8 cellular contexts compared by ENCODE assay signal in genomic region chr7:23468721-23469149, GRCh38. TPM values are rescaled to one million over a fixed set of nuclear protein-coding genes. Genes with fewer than 3 reads are reported as not detected.
DNase-seq lines count a peak whose midpoint lies in the region; ATAC-seq and TF ChIP-seq lines count a peak whose summit lies in the region.

No MANE protein-coding gene starts in this region.

- H3K36me3 ChIP-seq in CD8-positive, alpha-beta T cell (ENCODE audit: insufficient read depth, low read length): no peaks in the 10 kb centered on the region
- H3K36me3 ChIP-seq in transverse colon: no peaks in the 10 kb centered on the region

- no peak for TF ChIP-seq POLR2A in transverse colon (IDR thresholded peaks at IDR 0.05)

- H3K4me1 Mint-ChIP-seq in CD8-positive, alpha-beta T cell (ENCODE audit: low read depth): peaks cover 34% of the 10 kb centered on the region
- peaks cover 44% of the 10 kb centered on the region for H3K4me1 Mint-ChIP-seq in activated T-helper 1 cell treated with anti-CD3 and anti-CD28 coated beads, Interleukin-12 subunit alpha, Interleukin-12 subunit beta, Interleukin-2, Interleukin-4 antibody, amounts not matched to agents 30 ng/mL and 10 ng/mL and 1 ng/mL, durations not matched to agents 14 hours and 24 hours and 36 hours (ENCODE audit: low read depth)
- H3K4me1 Mint-ChIP-seq in immature natural killer cell: peaks cover 26 to 45% of the 10 kb centered on the region in 2 donors

- intact Hi-C loops in CD8-positive, alpha-beta T cell (cut with DNase I, micrococcal nuclease): no loop called here
- intact Hi-C loops in activated T-helper 1 cell treated with anti-CD3 and anti-CD28 coated beads, Interleukin-12 subunit alpha, Interleukin-12 subunit beta, Interleukin-2, Interleukin-4 antibody, amounts not matched to agents 30 ng/mL and 10 ng/mL and 1 ng/mL, durations not matched to agents 14 hours and 24 hours and 36 hours (cut with micrococcal nuclease): loop anchor here (1.0 kb wide), 1 partner anchor 195 kb away; no protein-coding TSS in a partner anchor
- intact Hi-C loops in transverse colon (cut with DNase I; ENCODE audit: low total_unique reads): no loop called here

- H3K9me3 Mint-ChIP-seq in CD8-positive, alpha-beta T cell: peaks cover 2% of the 10 kb centered on the region
- no peaks in the 10 kb centered on the region for H3K9me3 Mint-ChIP-seq in activated T-helper 1 cell treated with anti-CD3 and anti-CD28 coated beads, Interleukin-12 subunit alpha, Interleukin-12 subunit beta, Interleukin-2, Interleukin-4 antibody, amounts not matched to agents 30 ng/mL and 10 ng/mL and 1 ng/mL, durations not matched to agents 14 hours and 24 hours and 36 hours
- peaks cover 0 to 3% (median 0%) of the 10 kb centered on the region in 6 donors for H3K9me3 Mint-ChIP-seq in immature natural killer cell

- peak overlapping the region; percentile 65 for H3K4me3 Mint-ChIP-seq in CD8-positive, alpha-beta T cell
- H3K4me3 Mint-ChIP-seq in activated T-helper 1 cell treated with anti-CD3 and anti-CD28 coated beads, Interleukin-12 subunit alpha, Interleukin-12 subunit beta, Interleukin-2, Interleukin-4 antibody, amounts not matched to agents 30 ng/mL and 10 ng/mL and 1 ng/mL, durations not matched to agents 14 hours and 24 hours and 36 hours: peak overlapping the region; percentile 57
- peak overlapping the region in 3 of 5 donors; percentile 23 to 50 (median 43) for H3K4me3 Mint-ChIP-seq in immature natural killer cell

- 7% methylated on average over 3 of the region's 29 CpGs; no CpG with 5 or more reads in 1 of the 2 donors for WGBS in transverse colon (ENCODE audit: low coverage in 1 of 2), 2 donors

- peaks cover 72% of the 10 kb centered on the region for H3K27me3 Mint-ChIP-seq in CD8-positive, alpha-beta T cell (ENCODE audit: low read depth)
- H3K27me3 Mint-ChIP-seq in activated T-helper 1 cell treated with anti-CD3 and anti-CD28 coated beads, Interleukin-12 subunit alpha, Interleukin-12 subunit beta, Interleukin-2, Interleukin-4 antibody, amounts not matched to agents 30 ng/mL and 10 ng/mL and 1 ng/mL, durations not matched to agents 14 hours and 24 hours and 36 hours (ENCODE audit: insufficient read depth): peaks cover 67% of the 10 kb centered on the region
- peaks cover 50 to 62% (median 52%) of the 10 kb centered on the region in 3 donors for H3K27me3 Mint-ChIP-seq in immature natural killer cell (ENCODE audit: low read depth in 3 of 3)

- no peaks in the 10 kb centered on the region for H3K36me3 Mint-ChIP-seq in CD8-positive, alpha-beta T cell
- peaks cover 7% of the 10 kb centered on the region for H3K36me3 Mint-ChIP-seq in activated T-helper 1 cell treated with anti-CD3 and anti-CD28 coated beads, Interleukin-12 subunit alpha, Interleukin-12 subunit beta, Interleukin-2, Interleukin-4 antibody, amounts not matched to agents 30 ng/mL and 10 ng/mL and 1 ng/mL, durations not matched to agents 14 hours and 24 hours and 36 hours (ENCODE audit: low read depth)
- no peaks in the 10 kb centered on the region for H3K36me3 Mint-ChIP-seq in immature natural killer cell

- POLR2A ChIA-PET in CD8-positive, alpha-beta T cell (lab: Charles Lee): no interaction called here

- H3K27ac Mint-ChIP-seq in CD8-positive, alpha-beta T cell: no peak overlapping the region
- H3K27ac Mint-ChIP-seq in activated T-helper 1 cell treated with anti-CD3 and anti-CD28 coated beads, Interleukin-12 subunit alpha, Interleukin-12 subunit beta, Interleukin-2, Interleukin-4 antibody, amounts not matched to agents 30 ng/mL and 10 ng/mL and 1 ng/mL, durations not matched to agents 14 hours and 24 hours and 36 hours: no peak overlapping the region
- no peak overlapping the region for H3K27ac Mint-ChIP-seq in immature natural killer cell

- H3K27me3 ChIP-seq in CD8-positive, alpha-beta T cell (ENCODE audit: insufficient read depth, low read length): peaks cover 66% of the 10 kb centered on the region
- H3K27me3 ChIP-seq in transverse colon: peaks cover 100% of the 10 kb centered on the region

- in situ Hi-C loops in transverse colon (cut with MboI; ENCODE audit: low pct_ligation_motif_present in 1 of 4, low pct_unique_long_range_greater_than_20kb in 1 of 4, low sequenced_read_pairs in 3 of 4): no loop called here

- H3K4me1 ChIP-seq in CD8-positive, alpha-beta T cell (ENCODE audit: insufficient read depth, low read length): peaks cover 38% of the 10 kb centered on the region
- peaks cover 23 to 47% (median 43%) of the 10 kb centered on the region in 4 donors for H3K4me1 ChIP-seq in transverse colon

- DNase-seq in CD8-positive, alpha-beta T cell: peak in 2 of 7 experiments; percentile 16 to 51
- DNase-seq in HT-29 (ENCODE audit: low spot score): peak; percentile 31
- DNase-seq in activated T-helper 1 cell treated with anti-CD3 and anti-CD28 coated beads, Interleukin-12 subunit alpha, Interleukin-12 subunit beta, Interleukin-2, Interleukin-4 antibody, amounts not matched to agents 30 ng/mL and 10 ng/mL and 1 ng/mL, durations not matched to agents 14 hours and 24 hours and 36 hours (ENCODE audit: low spot score): no peak
- DNase-seq in immature natural killer cell: no peak
- peak; percentile 8 for DNase-seq in transverse colon
- no peak for DNase-seq in KG1 (lab: John Stamatoyannopoulos, UW)

- no peak overlapping the region for H3K27ac ChIP-seq in CD8-positive, alpha-beta T cell (ENCODE audit: low read depth, low read length)
- H3K27ac ChIP-seq in transverse colon: no peak overlapping the region

- no peak for TF ChIP-seq EP300 in transverse colon (IDR thresholded peaks at IDR 0.05; ENCODE audit: low read depth)

- H3K4me3 ChIP-seq in CD8-positive, alpha-beta T cell (ENCODE audit: low read depth, low read length): peak overlapping the region; percentile 39
- H3K4me3 ChIP-seq in transverse colon: peak overlapping the region in 3 of 4 donors; percentile 3 to 44 (median 28)

- no peaks in the 10 kb centered on the region for H3K9me3 ChIP-seq in CD8-positive, alpha-beta T cell (ENCODE audit: low read length)
- no peaks in the 10 kb centered on the region for H3K9me3 ChIP-seq in transverse colon

- TF ChIP-seq CTCF in CD8-positive, alpha-beta T cell (IDR thresholded peaks at IDR 0.05): no peak
- TF ChIP-seq CTCF in transverse colon (IDR thresholded peaks at IDR 0.05): no peak

- CTCF ChIA-PET in CD8-positive, alpha-beta T cell (lab: Charles Lee): interaction anchor here (1.3 kb wide), 1 partner anchor 55 kb away, joined by 5 read pairs; no protein-coding TSS in a partner anchor

- no peak for ATAC-seq in CD8-positive, alpha-beta T cell
- ATAC-seq in HG03442 (IDR thresholded peaks at IDR 0.05; ENCODE audit: unreplicated experiment) (no peak), HG03175 (IDR thresholded peaks at IDR 0.05; ENCODE audit: unreplicated experiment) (no peak)

RNA-seq across cellular contexts. Expression of gene IGF2BP3, which starts 1.6 kb away (rescaled TPM):
- total RNA-seq in CD8-positive, alpha-beta T cell: not detected
- 30.0 and 44.0 TPM in 2 replicates for total RNA-seq in HT-29 (2014; rRNA removed; shearing (Covaris generic))
- 2.5 and 2.7 TPM in 2 replicates for total RNA-seq in activated T-helper 1 cell treated with anti-CD3 and anti-CD28 coated beads, Interleukin-12 subunit alpha, Interleukin-12 subunit beta, Interleukin-2, Interleukin-4 antibody, amounts not matched to agents 30 ng/mL and 10 ng/mL and 1 ng/mL, durations not matched to agents 14 hours and 24 hours and 36 hours
- polyA plus RNA-seq in immature natural killer cell: under 1 TPM in 1 of 3 donors, not detected in 2; 0.76 TPM
- under 1 TPM in 2 of 4 donors, not detected in 2; 0.41 to 0.64 TPM for total RNA-seq in transverse colon

Comparison
In these comparisons a context has a peak if more than half of its experiments do, and no peak if none do; other contexts are left out.
1. DNase-seq: peak in HT-29 (single experiment) and transverse colon (single experiment); none in activated T-helper 1 cell treated with anti-CD3 and anti-CD28 coated beads, Interleukin-12 subunit alpha, Interleukin-12 subunit beta, Interleukin-2, Interleukin-4 antibody, amounts not matched to agents 30 ng/mL and 10 ng/mL and 1 ng/mL, durations not matched to agents 14 hours and 24 hours and 36 hours (single experiment), immature natural killer cell (0 of 3) and KG1 (single experiment).
2. Peak in every context shown above with its lines, with median percentiles within 50 percentile points of each other: H3K4me3 Mint-ChIP-seq.